ENCODE assay signal across 16 cellular contexts in the genomic region with DNA sequence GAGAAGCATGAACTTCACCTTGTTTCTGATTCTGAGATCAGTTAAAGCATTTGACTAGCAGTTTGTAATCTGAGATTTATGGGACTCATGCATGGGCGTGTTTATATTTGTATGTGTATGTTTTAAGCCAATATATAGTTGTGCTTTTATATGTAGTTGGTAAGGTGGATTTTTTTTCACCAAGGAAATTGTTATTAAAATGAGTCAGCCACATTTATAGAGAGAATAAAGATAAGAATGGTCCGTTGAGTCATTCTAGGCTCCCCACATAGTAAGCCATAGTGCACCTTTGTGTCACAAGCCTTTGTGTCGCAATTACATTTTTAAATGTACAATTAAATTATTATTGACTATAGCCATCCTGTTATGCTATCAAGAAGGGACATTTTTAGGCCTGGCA.
DNase-seq lines count a peak whose midpoint lies in the region; ATAC-seq, FAIRE-seq and TF ChIP-seq lines count a peak whose summit lies in the region.
"Had no signal": no experiment of that assay in that cellular context is flagged by ENCODE, and none has a peak within 500 bp of the region (broad histone marks: within the 10 kb centered on the region; RNA-seq: fewer than 3 reads in every experiment).

No MANE protein-coding gene starts in this region.

- H3K36me3 ChIP-seq in ACC112 (ENCODE audit: insufficient read depth, low read length) = peaks cover 12% of the 10 kb centered on the region; the same call in 1 of the 2 replicates
- peaks cover 1% of the 10 kb centered on the region for H3K36me3 ChIP-seq in bronchial epithelial cell (ENCODE audit: control insufficient read depth, insufficient read depth, low read length)
- peaks cover 0 to 8% (median 0%) of the 10 kb centered on the region in 4 donors for H3K36me3 ChIP-seq in upper lobe of left lung
- H3K36me3 ChIP-seq in thyroid gland = no peaks in the 10 kb centered on the region
- H3K36me3 ChIP-seq: adrenal gland, lower lobe of right lung had no signal

- no peak for FAIRE-seq in bronchial epithelial cell (lab: Jason Lieb, UNC)
- FAIRE-seq: endometrium had no signal

- H3K4me3 ChIP-seq in ACC112 (ENCODE audit: low read depth, low read length) (peak overlapping the region; percentile 17; the same call in 1 of the 2 replicates), bronchial epithelial cell (ENCODE audit: low read depth, low read length) (no peak overlapping the region), upper lobe of left lung (no peak overlapping the region), thyroid gland (replicated peaks in 1 of 3) (no peak overlapping the region)
- H3K4me3 ChIP-seq: adrenal gland, lower lobe of right lung had no signal

- H3K4me1 ChIP-seq in ACC112 (ENCODE audit: control insufficient read depth, insufficient read depth, low read length, unreplicated experiment) = peaks cover 41% of the 10 kb centered on the region
- H3K4me1 ChIP-seq in upper lobe of left lung = peaks cover 0 to 6% (median 0%) of the 10 kb centered on the region in 4 donors
- H3K4me1 ChIP-seq in thyroid gland = peaks cover 12 to 20% of the 10 kb centered on the region in 2 donors
- H3K4me1 ChIP-seq: adrenal gland, lower lobe of right lung had no signal

- no peak for ATAC-seq in upper lobe of left lung (ENCODE audit: low FRiP score in 2 of 2)

- TF ChIP-seq POLR2A in upper lobe of left lung (IDR thresholded peaks at IDR 0.05) (no peak), thyroid gland (IDR thresholded peaks at IDR 0.05) (no peak)

- no peak overlapping the region for H2AFZ ChIP-seq in ACC112 (ENCODE audit: low read length, unreplicated experiment)

- no peaks in the 10 kb centered on the region for H3K79me2 ChIP-seq in ACC112 (ENCODE audit: control insufficient read depth, insufficient read depth, low read length, unreplicated experiment)

- no peaks in the 10 kb centered on the region for H3K9me3 ChIP-seq in upper lobe of left lung
- H3K9me3 ChIP-seq in thyroid gland = no peaks in the 10 kb centered on the region
- H3K9me3 ChIP-seq: lower lobe of right lung had no signal

- peak overlapping the region; percentile 43 for H3K27ac ChIP-seq in ACC112 (ENCODE audit: low read depth, low read length)
- no peak overlapping the region for H3K27ac ChIP-seq in upper lobe of left lung
- no peak overlapping the region for H3K27ac ChIP-seq in thyroid gland
- H3K27ac ChIP-seq: adrenal gland, lower lobe of right lung had no signal

- peak; percentile 50 for DNase-seq in LHCN-M2 (ENCODE audit: low read depth)
- DNase-seq in bronchial epithelial cell (ENCODE audit: low read depth) = peak; percentile 87
- DNase-seq in kidney glomerular epithelial cell (lab: John Stamatoyannopoulos, UW) = peak; percentile 20
- DNase-seq in GM19238 (ENCODE audit: insufficient read length, low spot score) = no peak
- no peak for DNase-seq in midbrain (lab: John Stamatoyannopoulos, UW)
- DNase-seq in upper lobe of left lung = no peak
- no peak for DNase-seq in thyroid gland
- DNase-seq: activated CD4-positive, alpha-beta T cell treated with anti-CD3 and anti-CD28 coated beads for 48 hours; activated T-cell treated with anti-CD3 and anti-CD28 coated beads, Interleukin-2, amount 50 U/mL, for 48 hours; adrenal gland; DMS 273 treated with DMSO at 0.1 percent for 48 hours; lower lobe of right lung; MM.1S; NCI-H2171 treated with DMSO at 0.1 percent for 48 hours had no signal

- H3K27me3 ChIP-seq in ACC112 (ENCODE audit: insufficient read depth, low read length) (no peaks in the 10 kb centered on the region), bronchial epithelial cell (ENCODE audit: control insufficient read depth, insufficient read depth, low read length) (no peaks in the 10 kb centered on the region), upper lobe of left lung (no peaks in the 10 kb centered on the region), thyroid gland (no peaks in the 10 kb centered on the region)
- H3K27me3 ChIP-seq: adrenal gland had no signal

- 92 to 96% methylated on average over 3 of the region's 3 CpGs for WGBS in upper lobe of left lung, 2 donors
- WGBS in thyroid gland, 2 donors = 95 to 97% methylated on average over 3 of the region's 3 CpGs

- no peak for TF ChIP-seq EP300 in upper lobe of left lung (IDR thresholded peaks at IDR 0.05)

- no peak for TF ChIP-seq CTCF in bronchial epithelial cell (IDR thresholded peaks at IDR 0.05; ENCODE audit: insufficient read depth, low read length, severe bottlenecking)
- no peak for TF ChIP-seq CTCF in upper lobe of left lung (IDR thresholded peaks at IDR 0.05)
- no peak for TF ChIP-seq CTCF in thyroid gland (IDR thresholded peaks at IDR 0.05)

- intact Hi-C loops in thyroid gland (cut with DNase I) = no loop called here

Comparison
In these comparisons a context has a peak if more than half of its experiments do, and no peak if none do; other contexts are left out.
1. DNase-seq: peak in LHCN-M2 (single experiment), bronchial epithelial cell (single experiment) and kidney glomerular epithelial cell (single experiment); none in GM19238 (single experiment), midbrain (single experiment), upper lobe of left lung (0 of 2) and thyroid gland (0 of 2).